Comparison of ENCODE assay signal across 17 cellular contexts in genomic region chr17:27621557-27621956, GRCh38. TPM values are rescaled to one million over a fixed set of nuclear protein-coding genes. Genes with fewer than 3 reads are reported as not detected.
A peak's percentile ranks its signal among the peaks of the same experiment; 100 is the strongest.
DNase-seq lines count a peak whose midpoint lies in the region; ATAC-seq and TF ChIP-seq lines count a peak whose summit lies in the region.
"Had no signal": no experiment of that assay in that cellular context is flagged by ENCODE, and none has a peak within 500 bp of the region (broad histone marks: within the 10 kb centered on the region; RNA-seq: fewer than 3 reads in every experiment).

No MANE protein-coding gene starts in this region.

- DNase-seq in Ammon's horn (ENCODE audit: low spot score) = peak; percentile 58
- peak; percentile 70 for DNase-seq in globus pallidus (ENCODE audit: low spot score)
- DNase-seq in neural progenitor cell (ENCODE audit: low spot score) = peak; percentile 15
- DNase-seq in naive thymus-derived CD4-positive, alpha-beta T cell = no peak
- DNase-seq in Kasumi-1 (lab: John Stamatoyannopoulos, UW) = no peak
- DNase-seq in activated CD8-positive, alpha-beta memory T cell treated with anti-CD3 and anti-CD28 coated beads for 24 hours = no peak
- DNase-seq: AML-193; CD8-positive, alpha-beta T cell; HCEC 1CT; MG63; NCI-H1092; NCI-H1694; NCI-H2107; NCI-H2227 treated with DMSO at 0.1 percent for 48 hours; NCI-H524 had no signal

- no peak for ATAC-seq in GM21529 (IDR thresholded peaks at IDR 0.05; ENCODE audit: unreplicated experiment)
- no peak for ATAC-seq in naive thymus-derived CD4-positive, alpha-beta T cell
- ATAC-seq: CD8-positive, alpha-beta T cell had no signal

- H3F3A ChIP-seq in neural progenitor cell (ENCODE audit: low read depth) = no peaks in the 10 kb centered on the region

- peaks cover 0 to 9% (median 6%) of the 10 kb centered on the region in 11 experiments; a peak in 8 of 22 replicates for H3K9me3 ChIP-seq in BLaER1 treated with 17β-estradiol and CSF1 and Interleukin-3, amounts not matched to agents 10 nM and 100 nM (replicated peaks in 1 of 11)
- H3K9me3 ChIP-seq in neural progenitor cell (ENCODE audit: low read depth) = no peaks in the 10 kb centered on the region
- no peaks in the 10 kb centered on the region for H3K9me3 ChIP-seq in naive thymus-derived CD4-positive, alpha-beta T cell (ENCODE audit: control insufficient read depth in 2 of 3, low read length in 3 of 3)
- H3K9me3 ChIP-seq: MG63 had no signal

- no peak overlapping the region for H2AFZ ChIP-seq in neural progenitor cell (replicated peaks)

- peaks cover 12 to 49% (median 31%) of the 10 kb centered on the region in 10 experiments; a peak in 19 of 20 replicates for H3K4me1 ChIP-seq in BLaER1 treated with 17β-estradiol and CSF1 and Interleukin-3, amounts not matched to agents 10 nM and 100 nM
- peaks cover 5% of the 10 kb centered on the region for H3K4me1 ChIP-seq in neural progenitor cell
- H3K4me1 ChIP-seq in naive thymus-derived CD4-positive, alpha-beta T cell (ENCODE audit: control insufficient read depth in 2 of 2, insufficient read depth in 2 of 2, low read length in 2 of 2) = peaks cover 0 to 5% of the 10 kb centered on the region in 2 donors

- no peak overlapping the region for H3K27ac ChIP-seq in BLaER1 treated with 17β-estradiol and CSF1 and Interleukin-3, amounts not matched to agents 10 nM and 100 nM
- H3K27ac ChIP-seq in neural progenitor cell = no peak overlapping the region
- no peak overlapping the region for H3K27ac ChIP-seq in naive thymus-derived CD4-positive, alpha-beta T cell (ENCODE audit: low read depth, low read length)

- no peaks in the 10 kb centered on the region for H3K9me3 Mint-ChIP-seq in neural progenitor cell
- no peaks in the 10 kb centered on the region for H3K9me3 Mint-ChIP-seq in naive thymus-derived CD4-positive, alpha-beta T cell
- H3K9me3 Mint-ChIP-seq: CD8-positive, alpha-beta T cell had no signal

- H3K36me3 Mint-ChIP-seq in neural progenitor cell = peaks cover 6% of the 10 kb centered on the region
- H3K36me3 Mint-ChIP-seq in naive thymus-derived CD4-positive, alpha-beta T cell = peaks cover 4 to 45% (median 17%) of the 10 kb centered on the region in 5 donors

- intact Hi-C loops in naive thymus-derived CD4-positive, alpha-beta T cell (cut with micrococcal nuclease) = no loop called here

- H3K9ac ChIP-seq in BLaER1 treated with 17β-estradiol and CSF1 and Interleukin-3, amounts not matched to agents 10 nM and 100 nM = no peak overlapping the region
- no peak overlapping the region for H3K9ac ChIP-seq in neural progenitor cell

- no peak for TF ChIP-seq CTCF in neural progenitor cell (IDR thresholded peaks at IDR 0.05)

- CTCF ChIA-PET in naive thymus-derived CD4-positive, alpha-beta T cell (lab: Charles Lee) = interaction anchor here (1.9 kb wide), 1 partner anchor 20 kb away, joined by 4 read pairs; no protein-coding TSS in a partner anchor

- no peaks in the 10 kb centered on the region for H3K79me2 ChIP-seq in neural progenitor cell (ENCODE audit: low read depth)

- no peaks in the 10 kb centered on the region for H3K4me1 Mint-ChIP-seq in neural progenitor cell
- H3K4me1 Mint-ChIP-seq in naive thymus-derived CD4-positive, alpha-beta T cell = peaks cover 0 to 32% (median under 1%) of the 10 kb centered on the region in 7 donors

- peaks cover 0 to 91% (median 36%) of the 10 kb centered on the region in 11 experiments; a peak in 14 of 22 replicates for H3K36me3 ChIP-seq in BLaER1 treated with 17β-estradiol and CSF1 and Interleukin-3, amounts not matched to agents 10 nM and 100 nM
- H3K36me3 ChIP-seq in neural progenitor cell = no peaks in the 10 kb centered on the region
- peaks cover 0 to 37% (median 0%) of the 10 kb centered on the region in 3 experiments for H3K36me3 ChIP-seq in naive thymus-derived CD4-positive, alpha-beta T cell (ENCODE audit: control insufficient read depth in 2 of 3, insufficient read depth in 3 of 3, low read length in 3 of 3)
- H3K36me3 ChIP-seq: MG63 had no signal

- H3K4me3 Mint-ChIP-seq in neural progenitor cell = no peak overlapping the region
- H3K4me3 Mint-ChIP-seq in naive thymus-derived CD4-positive, alpha-beta T cell = no peak overlapping the region
- H3K4me3 Mint-ChIP-seq: CD8-positive, alpha-beta T cell had no signal

- H4K20me1 ChIP-seq in BLaER1 treated with 17β-estradiol and CSF1 and Interleukin-3, amounts not matched to agents 10 nM and 100 nM = no peaks in the 10 kb centered on the region; a peak in 2 of 22 replicates
- no peaks in the 10 kb centered on the region for H4K20me1 ChIP-seq in neural progenitor cell (ENCODE audit: low read depth)

- H3K27me3 Mint-ChIP-seq in neural progenitor cell (ENCODE audit: insufficient read depth, low read depth) = no peaks in the 10 kb centered on the region
- no peaks in the 10 kb centered on the region for H3K27me3 Mint-ChIP-seq in naive thymus-derived CD4-positive, alpha-beta T cell

- no peak overlapping the region for H3K27ac Mint-ChIP-seq in neural progenitor cell
- peak overlapping the region in 1 of 9 donors; percentile 74 for H3K27ac Mint-ChIP-seq in naive thymus-derived CD4-positive, alpha-beta T cell
- H3K27ac Mint-ChIP-seq: CD8-positive, alpha-beta T cell had no signal

- POLR2A ChIA-PET in naive thymus-derived CD4-positive, alpha-beta T cell (lab: Charles Lee) = no interaction called here

- H3K27me3 ChIP-seq in BLaER1 treated with 17β-estradiol and CSF1 and Interleukin-3, amounts not matched to agents 10 nM and 100 nM = no peaks in the 10 kb centered on the region
- no peaks in the 10 kb centered on the region for H3K27me3 ChIP-seq in neural progenitor cell
- H3K27me3 ChIP-seq in naive thymus-derived CD4-positive, alpha-beta T cell (ENCODE audit: control insufficient read depth in 2 of 2, insufficient read depth in 2 of 2, low read length in 2 of 2) = no peaks in the 10 kb centered on the region
- H3K27me3 ChIP-seq: MG63 had no signal

- H3K4me3 ChIP-seq in BLaER1 treated with 17β-estradiol and CSF1 and Interleukin-3, amounts not matched to agents 10 nM and 100 nM = no peak overlapping the region
- no peak overlapping the region for H3K4me3 ChIP-seq in neural progenitor cell
- H3K4me3 ChIP-seq in naive thymus-derived CD4-positive, alpha-beta T cell (ENCODE audit: low read length) = no peak overlapping the region
- H3K4me3 ChIP-seq: MG63 had no signal

- peak overlapping the region in 9 of 11 experiments; percentile 44 to 73 (median 56); a peak in 16 of 22 replicates for H3K4me2 ChIP-seq in BLaER1 treated with 17β-estradiol and CSF1 and Interleukin-3, amounts not matched to agents 10 nM and 100 nM
- no peak overlapping the region for H3K4me2 ChIP-seq in neural progenitor cell

RNA-seq across cellular contexts. Expression of gene LGALS9, which starts 9.4 kb away (rescaled TPM):
- 0.37 and 0.54 TPM in 2 replicates for total RNA-seq in neural progenitor cell (ENCODE audit: low replicate concordance)
- total RNA-seq in naive thymus-derived CD4-positive, alpha-beta T cell = 100 to 1,000 TPM in 2 of 5 experiments, 10 to 100 TPM in 3; 11.0 to 198 (median 47.7) TPM
- 10 to 100 TPM; 11.8 to 15.0 TPM for polyA plus RNA-seq in naive thymus-derived CD4-positive, alpha-beta T cell

Comparison
In these comparisons a context has a peak if more than half of its experiments do, and no peak if none do; other contexts are left out.
1. DNase-seq: peak in Ammon's horn (single experiment), globus pallidus (single experiment) and neural progenitor cell (single experiment); none in naive thymus-derived CD4-positive, alpha-beta T cell (0 of 9), Kasumi-1 (0 of 2) and activated CD8-positive, alpha-beta memory T cell treated with anti-CD3 and anti-CD28 coated beads for 24 hours (single experiment).